ENCODE assay signal across 14 cellular contexts in the genomic region with DNA sequence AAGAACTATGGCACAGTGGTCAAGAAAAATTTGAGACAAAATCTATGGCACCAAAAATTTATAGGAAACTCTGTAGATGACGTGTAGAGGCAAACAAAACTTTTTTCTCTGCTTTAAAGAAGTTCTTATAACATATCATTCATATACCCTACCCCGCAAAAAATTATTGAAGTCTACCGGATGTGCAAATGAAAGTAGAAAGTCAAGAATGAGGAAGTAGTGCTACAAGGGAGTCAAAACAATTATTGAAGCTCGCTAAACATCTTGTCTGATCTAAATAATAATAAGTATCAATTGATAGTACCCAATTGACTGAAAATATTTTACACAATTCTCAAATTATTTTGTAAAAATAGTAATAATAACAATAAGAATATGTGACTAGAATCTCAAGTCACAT.
"Had no signal": no experiment of that assay in that cellular context is flagged by ENCODE, and none has a peak within 500 bp of the region (broad histone marks: within the 10 kb centered on the region; RNA-seq: fewer than 3 reads in every experiment).

No MANE protein-coding gene starts in this region.

- H3K4me1 ChIP-seq: heart left ventricle, right atrium auricular region, sigmoid colon had no signal

- H3K36me3 ChIP-seq: heart left ventricle, right atrium auricular region, sigmoid colon had no signal

- DNase-seq: cortex of kidney; dorsolateral prefrontal cortex; effector CD8-positive, alpha-beta T cell; foreskin melanocyte; heart left ventricle; hippocampal formation; kidney glomerular epithelial cell; mucosa of descending colon; natural killer cell; posterior cingulate gyrus; sigmoid colon; stimulated activated naive CD4-positive, alpha-beta T cell treated with Interleukin-2 at 50 U/mL for 16 hours had no signal

- H3K27ac ChIP-seq: dorsolateral prefrontal cortex, heart left ventricle, right atrium auricular region, sigmoid colon, skin epidermis had no signal

- H3K4me3 ChIP-seq: dorsolateral prefrontal cortex, heart left ventricle, mucosa of descending colon, right atrium auricular region, sigmoid colon, skin epidermis had no signal

- H3K9me3 ChIP-seq: right atrium auricular region, sigmoid colon had no signal

- H3K27me3 ChIP-seq: dorsolateral prefrontal cortex, heart left ventricle, right atrium auricular region, sigmoid colon had no signal
